21 cellular contexts compared by ENCODE assay signal in the genomic region with DNA sequence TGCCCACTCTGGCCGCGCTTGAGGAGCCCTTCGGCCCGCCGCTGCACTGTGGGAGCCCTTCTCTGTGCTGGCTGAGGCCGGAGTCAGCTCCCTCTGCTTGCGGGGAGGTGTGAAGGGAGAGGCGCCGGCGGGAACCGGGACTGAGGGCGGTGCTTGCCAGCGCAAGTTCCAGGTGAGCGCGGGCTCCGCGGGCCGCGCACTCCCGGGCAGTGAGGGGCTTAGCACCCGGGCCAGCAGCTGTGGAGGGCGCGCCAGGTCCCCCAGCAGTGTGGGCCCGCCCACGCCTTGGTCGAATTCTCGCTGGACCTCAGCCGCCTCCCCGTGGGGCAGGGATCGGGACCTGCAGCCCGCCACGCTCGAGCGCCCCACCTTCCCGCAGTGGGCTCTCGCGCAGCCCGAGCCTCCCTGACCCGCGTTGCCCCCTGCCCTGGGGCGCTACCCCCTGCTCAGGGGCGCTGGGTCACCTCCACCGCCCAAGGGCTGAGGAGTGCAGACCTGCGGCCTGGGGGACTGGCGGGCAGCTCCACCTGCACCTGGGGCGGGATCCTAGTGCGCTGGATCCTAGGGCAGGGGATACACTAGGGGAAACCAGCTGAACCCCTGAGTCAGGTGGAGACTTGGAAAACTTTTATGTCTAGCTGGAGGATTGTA.
A peak's percentile ranks its signal among the peaks of the same experiment; 100 is the strongest.
DNase-seq lines count a peak whose midpoint lies in the region; ATAC-seq and TF ChIP-seq lines count a peak whose summit lies in the region.
"Had no signal": no experiment of that assay in that cellular context is flagged by ENCODE, and none has a peak within 500 bp of the region (broad histone marks: within the 10 kb centered on the region; RNA-seq: fewer than 3 reads in every experiment).

No MANE protein-coding gene starts in this region.

- H3K27me3 ChIP-seq in right atrium auricular region (peaks cover 0 to 4% of the 10 kb centered on the region in 2 donors), colonic mucosa (no peaks in the 10 kb centered on the region), gastrocnemius medialis (peaks cover 0 to 25% (median 15%) of the 10 kb centered on the region in 3 donors)
- H3K27me3 ChIP-seq: SJCRH30 had no signal

- H3K9me3 ChIP-seq in right atrium auricular region (no peaks in the 10 kb centered on the region), colonic mucosa (no peaks in the 10 kb centered on the region), gastrocnemius medialis (no peaks in the 10 kb centered on the region)
- H3K9me3 ChIP-seq: SJCRH30 had no signal

- peaks cover 10% of the 10 kb centered on the region for H3K4me1 Mint-ChIP-seq in endothelial cell (ENCODE audit: unreplicated experiment)

- H3K9me3 Mint-ChIP-seq in endothelial cell (ENCODE audit: unreplicated experiment): no peaks in the 10 kb centered on the region
- H3K9me3 Mint-ChIP-seq: CD8-positive, alpha-beta T cell had no signal

- ATAC-seq in Right ventricle myocardium inferior (no peak), gastrocnemius medialis (no peak)
- ATAC-seq: CD8-positive, alpha-beta T cell; Panc1 had no signal

- H3K4me3 Mint-ChIP-seq in endothelial cell (ENCODE audit: unreplicated experiment): no peak overlapping the region
- H3K4me3 Mint-ChIP-seq: CD8-positive, alpha-beta T cell had no signal

- no peak overlapping the region for H3K27ac Mint-ChIP-seq in endothelial cell (ENCODE audit: unreplicated experiment)
- H3K27ac Mint-ChIP-seq: CD8-positive, alpha-beta T cell had no signal

- H3K9ac ChIP-seq in colonic mucosa (ENCODE audit: low read depth in 2 of 2, low read length in 2 of 2): no peak overlapping the region
- H3K9ac ChIP-seq: BLaER1 treated with 17β-estradiol and CSF1 and Interleukin-3, amounts not matched to agents 10 nM and 100 nM; KMS-11 had no signal

- no peak for TF ChIP-seq CTCF in right atrium auricular region (IDR thresholded peaks at IDR 0.05)
- no peak for TF ChIP-seq CTCF in VCaP (conservative IDR thresholded peaks at IDR 0.05)
- TF ChIP-seq CTCF in endothelial cell (IDR thresholded peaks at IDR 0.05; ENCODE audit: unreplicated experiment): no peak
- no peak for TF ChIP-seq CTCF in colonic mucosa (IDR thresholded peaks at IDR 0.05)
- TF ChIP-seq CTCF in gastrocnemius medialis (IDR thresholded peaks at IDR 0.05 in 4 of 5, conservative IDR thresholded peaks at IDR 0.05 in 1 of 5): no peak

- intact Hi-C loops in Right ventricle myocardium inferior (cut with DNase I) (loop anchor here (5.0 to 10.0 kb wide), 3 partner anchors 220 to 477 kb away; no protein-coding TSS in a partner anchor), colonic mucosa (cut with DNase I) (loop anchor here (5.0 kb wide), 1 partner anchor 482 kb away; no protein-coding TSS in a partner anchor), gastrocnemius medialis (cut with DNase I; ENCODE audit: low total_unique reads) (loop anchor here (5.0 kb wide), 1 partner anchor 337 kb away; no protein-coding TSS in a partner anchor)

- DNase-seq in Right ventricle myocardium inferior (ENCODE audit: missing footprints): peak; percentile 60
- DNase-seq in right atrium auricular region (ENCODE audit: low spot score): no peak
- DNase-seq in left kidney (ENCODE audit: low read depth, low spot score): peak; percentile 63
- no peak for DNase-seq in endothelial cell (ENCODE audit: low spot score)
- DNase-seq in colonic mucosa: no peak
- DNase-seq in gastrocnemius medialis: no peak
- DNase-seq: 8988T; CD8-positive, alpha-beta T cell; NCI-H1092 treated with DMSO at 0.1 percent for 48 hours; NCI-H1436 treated with DMSO at 0.1 percent for 48 hours; NCI-H2029; NCI-H2171; NCI-H345; NCI-H524; NCI-H82; SJCRH30 had no signal

- in situ Hi-C loops in gastrocnemius medialis (cut with MboI; ENCODE audit: low sequenced_read_pairs in 4 of 4): no loop called here

- no peaks in the 10 kb centered on the region for H3K36me3 ChIP-seq in right atrium auricular region
- no peaks in the 10 kb centered on the region for H3K36me3 ChIP-seq in colonic mucosa
- no peaks in the 10 kb centered on the region for H3K36me3 ChIP-seq in gastrocnemius medialis
- H3K36me3 ChIP-seq: BLaER1 treated with 17β-estradiol and CSF1 and Interleukin-3, amounts not matched to agents 10 nM and 100 nM; SJCRH30 had no signal

- H3K27ac ChIP-seq in right atrium auricular region (no peak overlapping the region), VCaP (peak overlapping the region; percentile 73; the same call in 1 of the 2 replicates), colonic mucosa (no peak overlapping the region), gastrocnemius medialis (no peak overlapping the region)
- H3K27ac ChIP-seq: BLaER1 treated with 17β-estradiol and CSF1 and Interleukin-3, amounts not matched to agents 10 nM and 100 nM; HL-60; KMS-11; SJCRH30 had no signal

- H3K36me3 Mint-ChIP-seq in endothelial cell (ENCODE audit: low read depth, unreplicated experiment): no peaks in the 10 kb centered on the region

- TF ChIP-seq POLR2A in gastrocnemius medialis (IDR thresholded peaks at IDR 0.05): no peak

- H3K4me1 ChIP-seq in right atrium auricular region: peaks cover 0 to 16% of the 10 kb centered on the region in 2 donors
- H3K4me1 ChIP-seq in colonic mucosa: no peaks in the 10 kb centered on the region
- H3K4me1 ChIP-seq in gastrocnemius medialis: peaks cover 0 to 7% of the 10 kb centered on the region in 2 donors

- H3K27me3 Mint-ChIP-seq in endothelial cell (ENCODE audit: unreplicated experiment): peaks cover 7% of the 10 kb centered on the region

- H3K4me3 ChIP-seq in right atrium auricular region: peak overlapping the region in 1 of 2 donors; percentile 2
- no peak overlapping the region for H3K4me3 ChIP-seq in colonic mucosa
- no peak overlapping the region for H3K4me3 ChIP-seq in gastrocnemius medialis
- H3K4me3 ChIP-seq: BLaER1 treated with 17β-estradiol and CSF1 and Interleukin-3, amounts not matched to agents 10 nM and 100 nM; SJCRH30 had no signal

Comparison
In these comparisons a context has a peak if more than half of its experiments do, and no peak if none do; other contexts are left out.
1. DNase-seq: peak in Right ventricle myocardium inferior (single experiment) and left kidney (single experiment); none in right atrium auricular region (single experiment), endothelial cell (single experiment), colonic mucosa (single experiment) and gastrocnemius medialis (0 of 2).